In genomic region chr17:2592974-2593845, GRCh38 we compare ENCODE assay signal across 8 cellular contexts. TPM values are rescaled to one million over a fixed set of nuclear protein-coding genes. Genes with fewer than 3 reads are reported as not detected.
DNase-seq lines count a peak whose midpoint lies in the region; ATAC-seq and TF ChIP-seq lines count a peak whose summit lies in the region.

TSS of gene PAFAH1B1 (plus strand) at chr17:2593654. CDS start at chr17:2638289, 44,635 bp downstream.

- H3K79me1 ChIP-seq in H9 (ENCODE audit: insufficient read depth, low read depth, low read length, poor library complexity, severe bottlenecking): no peaks in the 10 kb centered on the region

- no peak for TF ChIP-seq EP300 in gastroesophageal sphincter (IDR thresholded peaks at IDR 0.05)

- DNase-seq in G401 (ENCODE audit: low spot score): peak; percentile 91
- DNase-seq in H9: peak; percentile 97
- peak; percentile 80 for DNase-seq in MG63
- peak; percentile 93 for DNase-seq in SK-N-DZ (ENCODE audit: low spot score)
- peak; percentile 95 for DNase-seq in activated naive CD4-positive, alpha-beta T cell treated with anti-CD3 and anti-CD28 coated beads for 36 hours
- DNase-seq in nucleus accumbens (lab: John Stamatoyannopoulos, UW): peak in 55 of 56 donors; percentile 32 to 93 (median 87)
- peak; percentile 89 for DNase-seq in superior temporal gyrus (ENCODE audit: extremely low spot score)

- CTCF ChIA-PET in activated naive CD4-positive, alpha-beta T cell treated with anti-CD3 and anti-CD28 coated beads for 36 hours (lab: Charles Lee): interaction anchor here (0.7 to 1.4 kb wide), 3 partner anchors 197 to 211 kb away, joined by 3 to 4 read pairs (median 3); no protein-coding TSS in a partner anchor

- peak; percentile 97 for ATAC-seq in gastroesophageal sphincter

- H3K27ac Mint-ChIP-seq in H9: peak within 1 kb of the TSS; percentile 96 to 97 (median 97)
- H3K27ac Mint-ChIP-seq in activated naive CD4-positive, alpha-beta T cell treated with anti-CD3 and anti-CD28 coated beads for 36 hours: peak within 1 kb of the TSS; percentile 92

- H3K9ac ChIP-seq in H9 (ENCODE audit: extremely low read depth, insufficient read length, low read length): peak within 1 kb of the TSS; percentile 72

- no peak within 1 kb of the TSS for H4K91ac ChIP-seq in H9 (ENCODE audit: insufficient read length, low read depth, low read length)

- H3K14ac ChIP-seq in H9 (ENCODE audit: insufficient read depth, low read length): peak within 1 kb of the TSS; percentile 97

- no peak within 1 kb of the TSS for H3K56ac ChIP-seq in H9 (ENCODE audit: insufficient read length, low read depth, low read length)

- peaks cover 12% of the 10 kb centered on the region for H3K23me2 ChIP-seq in H9 (ENCODE audit: insufficient read length, low read depth, low read length, poor library complexity, severe bottlenecking)

- no peak within 1 kb of the TSS for H3T11ph ChIP-seq in H9 (ENCODE audit: low read length)

- in situ Hi-C loops in G401 (cut with HindIII; ENCODE audit: low sequenced_read_pairs): no loop called here

- intact Hi-C loops in activated naive CD4-positive, alpha-beta T cell treated with anti-CD3 and anti-CD28 coated beads for 36 hours (cut with micrococcal nuclease): loop anchor here (1.0 to 10.0 kb wide), 3 partner anchors 118 to 1074 kb away; partner anchors contain the start of genes CLUH, EMC6 and TAX1BP3

- peak within 1 kb of the TSS; percentile 85 for H2BK5ac ChIP-seq in H9 (ENCODE audit: insufficient read length, low read length)

- peak; percentile 80 to 84 for TF ChIP-seq POLR2A in gastroesophageal sphincter (IDR thresholded peaks at IDR 0.05)

- no peak within 1 kb of the TSS for H2AFZ ChIP-seq in H9 (ENCODE audit: low read length)

- H3K36me3 ChIP-seq in MG63: 0 out of 2 replicates have a peak, but pooled peaks cover 2% of the 10 kb centered on the region
- no peaks in the 10 kb centered on the region for H3K36me3 ChIP-seq in gastroesophageal sphincter

- H3K36me3 Mint-ChIP-seq in H9 (ENCODE audit: insufficient read depth in 1 of 3, low read depth in 3 of 3): no peaks in the 10 kb centered on the region
- peaks cover 6% of the 10 kb centered on the region for H3K36me3 Mint-ChIP-seq in activated naive CD4-positive, alpha-beta T cell treated with anti-CD3 and anti-CD28 coated beads for 36 hours (ENCODE audit: low read depth)

- H3K4ac ChIP-seq in H9 (ENCODE audit: low read depth, low read length): peak within 1 kb of the TSS; percentile 78

- no peaks in the 10 kb centered on the region for H3K27me3 ChIP-seq in H9 (ENCODE audit: insufficient read depth, low read length)
- no peaks in the 10 kb centered on the region for H3K27me3 ChIP-seq in MG63
- H3K27me3 ChIP-seq in gastroesophageal sphincter: no peaks in the 10 kb centered on the region

- no peaks in the 10 kb centered on the region for H4K20me1 ChIP-seq in H9 (ENCODE audit: control insufficient read depth, insufficient read depth, insufficient read length)

- no peak within 1 kb of the TSS for H2AK5ac ChIP-seq in H9 (ENCODE audit: insufficient read length, low read length)

- H3K4me3 ChIP-seq in MG63: peak within 1 kb of the TSS; percentile 91
- peak within 1 kb of the TSS; percentile 84 to 97 for H3K4me3 ChIP-seq in gastroesophageal sphincter

- H4K8ac ChIP-seq in H9 (replicated peaks; ENCODE audit: insufficient read length, low read depth, low read length): no peak within 1 kb of the TSS

- TF ChIP-seq CTCF in H9 (conservative IDR thresholded peaks at IDR 0.05) (0 out of 3 replicates have a peak, but pooled peaks have one; percentile 12), gastroesophageal sphincter (IDR thresholded peaks at IDR 0.05) (peak in 2 of 4 experiments; percentile 19 to 52)

- H3K27ac ChIP-seq in H9 (ENCODE audit: insufficient read length, low read depth, low read length) (peak within 1 kb of the TSS; percentile 28), gastroesophageal sphincter (peak within 1 kb of the TSS; percentile 95 to 100 (median 98))

- H3K79me2 ChIP-seq in H9 (ENCODE audit: insufficient read depth, low read length): peaks cover 29% of the 10 kb centered on the region; the same call in 1 of the 2 replicates

- no peaks in the 10 kb centered on the region; the same call in 1 of the 2 replicates for H3K27me3 Mint-ChIP-seq in H9 (ENCODE audit: low read depth)
- no peaks in the 10 kb centered on the region for H3K27me3 Mint-ChIP-seq in activated naive CD4-positive, alpha-beta T cell treated with anti-CD3 and anti-CD28 coated beads for 36 hours (ENCODE audit: low read depth)

- H4K5ac ChIP-seq in H9 (ENCODE audit: insufficient read length, low read depth, low read length): no peak within 1 kb of the TSS

- H3K23ac ChIP-seq in H9 (ENCODE audit: insufficient read length, low read depth, low read length): no peak within 1 kb of the TSS

- H3K4me1 ChIP-seq in H9 (ENCODE audit: insufficient read depth, low read length): no peaks in the 10 kb centered on the region
- H3K4me1 ChIP-seq in gastroesophageal sphincter: peaks cover 0 to 43% (median 14%) of the 10 kb centered on the region in 3 donors

- no peak within 1 kb of the TSS for H2BK120ac ChIP-seq in H9 (ENCODE audit: low read depth, low read length, poor library complexity, severe bottlenecking)

- H2BK15ac ChIP-seq in H9 (ENCODE audit: low read depth, low read length): no peak within 1 kb of the TSS

- peak within 1 kb of the TSS; percentile 51 for H2BK12ac ChIP-seq in H9 (ENCODE audit: insufficient read length, low read depth, low read length)

- H3K4me1 Mint-ChIP-seq in H9: peaks cover 20 to 27% of the 10 kb centered on the region in 2 experiments
- peaks cover 34% of the 10 kb centered on the region for H3K4me1 Mint-ChIP-seq in activated naive CD4-positive, alpha-beta T cell treated with anti-CD3 and anti-CD28 coated beads for 36 hours (ENCODE audit: low read depth)

- no CpG with 5 or more reads among the region's 90 CpGs for WGBS in H9 (ENCODE audit: extremely low coverage, insufficient read length, low lambda C conversion rate)
- WGBS in gastroesophageal sphincter (ENCODE audit: low coverage in 1 of 2), 2 donors: 0% methylated on average over 3 to 4 of the region's 90 CpGs

- H3K18ac ChIP-seq in H9 (ENCODE audit: insufficient read length, low read depth, low read length): peak within 1 kb of the TSS; percentile 97

- H2BK20ac ChIP-seq in H9 (ENCODE audit: low read depth, low read length, poor library complexity, severe bottlenecking): no peak within 1 kb of the TSS

- peak within 1 kb of the TSS; percentile 99 for H3K4me2 ChIP-seq in H9 (ENCODE audit: insufficient read depth, insufficient read length, low read length)

- peak within 1 kb of the TSS; percentile 87 to 96 for H3K4me3 Mint-ChIP-seq in H9
- peak within 1 kb of the TSS; percentile 90 for H3K4me3 Mint-ChIP-seq in activated naive CD4-positive, alpha-beta T cell treated with anti-CD3 and anti-CD28 coated beads for 36 hours

- H3K9me3 ChIP-seq in H9 (ENCODE audit: control insufficient read depth, low read depth, low read length) (no peaks in the 10 kb centered on the region), MG63 (no peaks in the 10 kb centered on the region), gastroesophageal sphincter (no peaks in the 10 kb centered on the region)

- no peaks in the 10 kb centered on the region for H3K9me3 Mint-ChIP-seq in H9
- no peaks in the 10 kb centered on the region for H3K9me3 Mint-ChIP-seq in activated naive CD4-positive, alpha-beta T cell treated with anti-CD3 and anti-CD28 coated beads for 36 hours

RNA-seq across cellular contexts. Expression of gene PAFAH1B1, which starts in this region (rescaled TPM):
- 70.3 and 181 TPM in 2 replicates for total RNA-seq in G401 (2014; rRNA removed; shearing (Covaris generic))
- total RNA-seq in H9 (2021) (130 and 134 TPM in 2 replicates), gastroesophageal sphincter (100 to 1,000 TPM in 3 of 4 donors, 10 to 100 TPM in 1; 91.4 to 135 (median 115) TPM)
- total RNA-seq in MG63 (2014; rRNA removed; shearing (Covaris generic); ENCODE audit: low replicate concordance): 66.4 and 179 TPM in 2 replicates
- polyA plus RNA-seq in SK-N-DZ (2014; cell fraction: cytosol; rRNA removed): 69.7 and 74.1 TPM in 2 replicates
- polyA plus RNA-seq in SK-N-DZ (2014; cell fraction: nucleus; rRNA removed): 65.8 and 89.7 TPM in 2 replicates
- total RNA-seq in activated naive CD4-positive, alpha-beta T cell treated with anti-CD3 and anti-CD28 coated beads for 36 hours: 100 to 1,000 TPM; 142 to 145 TPM

Comparison
In these comparisons a context has a peak if more than half of its experiments do, and no peak if none do; other contexts are left out.
1. Peak in every context shown above with its lines: DNase-seq, ATAC-seq, H3K4me3 ChIP-seq and H3K27ac ChIP-seq.